In the genomic region with DNA sequence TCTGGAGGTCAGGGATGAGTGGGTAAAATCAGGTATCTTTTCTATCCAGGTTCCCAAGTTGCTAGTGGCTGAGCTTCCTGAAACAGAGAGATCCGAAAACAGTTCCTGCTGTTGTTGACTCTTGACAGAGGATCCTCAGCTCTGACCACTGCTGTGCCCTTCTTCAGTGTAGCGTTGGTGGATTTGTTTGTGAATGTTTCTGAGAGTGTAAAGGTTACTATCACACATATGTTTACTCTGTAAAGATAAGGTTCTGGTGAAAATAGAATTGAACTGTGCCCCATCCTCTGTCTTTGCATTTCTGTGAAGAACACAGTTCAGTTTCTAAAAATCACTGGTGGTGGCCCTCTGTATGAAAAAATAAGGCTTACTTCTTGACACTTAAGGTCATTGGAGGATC, we compare ENCODE assay signal across 1 cellular context.
A peak's percentile ranks its signal among the peaks of the same experiment; 100 is the strongest.
TF ChIP-seq lines count a peak whose summit lies in the region.

No MANE protein-coding gene starts in this region.

TF ChIP-seq in HepG2, 621 proteins besides CTCF, POLR2A, EP300 and RAD21 (continued from another document and continues in another):
- peak; percentile 56 for TF ChIP-seq ASH2L (IDR thresholded peaks at IDR 0.05; ENCODE audit: insufficient read length, low read depth, low read length)
- no peak for TF ChIP-seq ZNF24 (IDR thresholded peaks at IDR 0.05)
- TF ChIP-seq, protein P1, sequence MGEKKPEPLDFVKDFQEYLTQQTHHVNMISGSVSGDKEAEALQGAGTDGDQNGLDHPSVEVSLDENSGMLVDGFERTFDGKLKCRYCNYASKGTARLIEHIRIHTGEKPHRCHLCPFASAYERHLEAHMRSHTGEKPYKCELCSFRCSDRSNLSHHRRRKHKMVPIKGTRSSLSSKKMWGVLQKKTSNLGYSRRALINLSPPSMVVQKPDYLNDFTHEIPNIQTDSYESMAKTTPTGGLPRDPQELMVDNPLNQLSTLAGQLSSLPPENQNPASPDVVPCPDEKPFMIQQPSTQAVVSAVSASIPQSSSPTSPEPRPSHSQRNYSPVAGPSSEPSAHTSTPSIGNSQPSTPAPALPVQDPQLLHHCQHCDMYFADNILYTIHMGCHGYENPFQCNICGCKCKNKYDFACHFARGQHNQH (CRISPR knock-in tag; IDR thresholded peaks at IDR 0.05) = peak; percentile 51; the same call in 1 of the 2 replicates
- TF ChIP-seq FOXJ3 (CRISPR knock-in tag; IDR thresholded peaks at IDR 0.05; ENCODE audit: borderline replicate concordance) = peak; percentile 82; the same call in 1 of the 2 replicates
- no peak for TF ChIP-seq PHF8 (CRISPR knock-in tag; IDR thresholded peaks at IDR 0.05)
- TF ChIP-seq HHEX (CRISPR knock-in tag; IDR thresholded peaks at IDR 0.05) = no peak
- TF ChIP-seq ZKSCAN8 (CRISPR knock-in tag; IDR thresholded peaks at IDR 0.05; ENCODE audit: borderline replicate concordance) = peak; percentile 70; the same call in 1 of the 2 replicates
- TF ChIP-seq SIN3A (IDR thresholded peaks at IDR 0.05; ENCODE audit: borderline replicate concordance, low read depth, low read length) = 0 out of 2 replicates have a peak, but pooled peaks have one; percentile 45
- TF ChIP-seq YEATS4 (CRISPR knock-in tag; IDR thresholded peaks at IDR 0.05; ENCODE audit: borderline replicate concordance) = peak; percentile 44; the same call in 1 of the 2 replicates
- TF ChIP-seq, protein P2, sequence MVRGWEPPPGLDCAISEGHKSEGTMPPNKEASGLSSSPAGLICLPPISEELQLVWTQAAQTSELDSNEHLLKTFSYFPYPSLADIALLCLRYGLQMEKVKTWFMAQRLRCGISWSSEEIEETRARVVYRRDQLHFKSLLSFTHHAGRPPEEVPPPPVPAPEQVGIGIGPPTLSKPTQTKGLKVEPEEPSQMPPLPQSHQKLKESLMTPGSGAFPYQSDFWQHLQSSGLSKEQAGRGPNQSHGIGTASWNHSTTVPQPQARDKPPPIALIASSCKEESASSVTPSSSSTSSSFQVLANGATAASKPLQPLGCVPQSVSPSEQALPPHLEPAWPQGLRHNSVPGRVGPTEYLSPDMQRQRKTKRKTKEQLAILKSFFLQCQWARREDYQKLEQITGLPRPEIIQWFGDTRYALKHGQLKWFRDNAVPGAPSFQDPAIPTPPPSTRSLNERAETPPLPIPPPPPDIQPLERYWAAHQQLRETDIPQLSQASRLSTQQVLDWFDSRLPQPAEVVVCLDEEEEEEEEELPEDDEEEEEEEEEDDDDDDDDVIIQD (CRISPR knock-in tag; IDR thresholded peaks at IDR 0.05; ENCODE audit: low read depth) = peak; percentile 87
- TF ChIP-seq MAFK (conservative IDR thresholded peaks at IDR 0.05 in 1 of 2, IDR thresholded peaks at IDR 0.05 in 1 of 2; ENCODE audit: low read length in 2 of 2) = no peak
- TF ChIP-seq ZNF329 (CRISPR knock-in tag; IDR thresholded peaks at IDR 0.05; ENCODE audit: low read depth) = no peak
- no peak for TF ChIP-seq NFRKB (IDR thresholded peaks at IDR 0.05)
- no peak for TF ChIP-seq RXRA (CRISPR knock-in tag; IDR thresholded peaks at IDR 0.05)
- TF ChIP-seq, protein P3, sequence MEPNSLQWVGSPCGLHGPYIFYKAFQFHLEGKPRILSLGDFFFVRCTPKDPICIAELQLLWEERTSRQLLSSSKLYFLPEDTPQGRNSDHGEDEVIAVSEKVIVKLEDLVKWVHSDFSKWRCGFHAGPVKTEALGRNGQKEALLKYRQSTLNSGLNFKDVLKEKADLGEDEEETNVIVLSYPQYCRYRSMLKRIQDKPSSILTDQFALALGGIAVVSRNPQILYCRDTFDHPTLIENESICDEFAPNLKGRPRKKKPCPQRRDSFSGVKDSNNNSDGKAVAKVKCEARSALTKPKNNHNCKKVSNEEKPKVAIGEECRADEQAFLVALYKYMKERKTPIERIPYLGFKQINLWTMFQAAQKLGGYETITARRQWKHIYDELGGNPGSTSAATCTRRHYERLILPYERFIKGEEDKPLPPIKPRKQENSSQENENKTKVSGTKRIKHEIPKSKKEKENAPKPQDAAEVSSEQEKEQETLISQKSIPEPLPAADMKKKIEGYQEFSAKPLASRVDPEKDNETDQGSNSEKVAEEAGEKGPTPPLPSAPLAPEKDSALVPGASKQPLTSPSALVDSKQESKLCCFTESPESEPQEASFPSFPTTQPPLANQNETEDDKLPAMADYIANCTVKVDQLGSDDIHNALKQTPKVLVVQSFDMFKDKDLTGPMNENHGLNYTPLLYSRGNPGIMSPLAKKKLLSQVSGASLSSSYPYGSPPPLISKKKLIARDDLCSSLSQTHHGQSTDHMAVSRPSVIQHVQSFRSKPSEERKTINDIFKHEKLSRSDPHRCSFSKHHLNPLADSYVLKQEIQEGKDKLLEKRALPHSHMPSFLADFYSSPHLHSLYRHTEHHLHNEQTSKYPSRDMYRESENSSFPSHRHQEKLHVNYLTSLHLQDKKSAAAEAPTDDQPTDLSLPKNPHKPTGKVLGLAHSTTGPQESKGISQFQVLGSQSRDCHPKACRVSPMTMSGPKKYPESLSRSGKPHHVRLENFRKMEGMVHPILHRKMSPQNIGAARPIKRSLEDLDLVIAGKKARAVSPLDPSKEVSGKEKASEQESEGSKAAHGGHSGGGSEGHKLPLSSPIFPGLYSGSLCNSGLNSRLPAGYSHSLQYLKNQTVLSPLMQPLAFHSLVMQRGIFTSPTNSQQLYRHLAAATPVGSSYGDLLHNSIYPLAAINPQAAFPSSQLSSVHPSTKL (CRISPR knock-in tag; IDR thresholded peaks at IDR 0.05) = peak; percentile 83
- TF ChIP-seq, protein P4, sequence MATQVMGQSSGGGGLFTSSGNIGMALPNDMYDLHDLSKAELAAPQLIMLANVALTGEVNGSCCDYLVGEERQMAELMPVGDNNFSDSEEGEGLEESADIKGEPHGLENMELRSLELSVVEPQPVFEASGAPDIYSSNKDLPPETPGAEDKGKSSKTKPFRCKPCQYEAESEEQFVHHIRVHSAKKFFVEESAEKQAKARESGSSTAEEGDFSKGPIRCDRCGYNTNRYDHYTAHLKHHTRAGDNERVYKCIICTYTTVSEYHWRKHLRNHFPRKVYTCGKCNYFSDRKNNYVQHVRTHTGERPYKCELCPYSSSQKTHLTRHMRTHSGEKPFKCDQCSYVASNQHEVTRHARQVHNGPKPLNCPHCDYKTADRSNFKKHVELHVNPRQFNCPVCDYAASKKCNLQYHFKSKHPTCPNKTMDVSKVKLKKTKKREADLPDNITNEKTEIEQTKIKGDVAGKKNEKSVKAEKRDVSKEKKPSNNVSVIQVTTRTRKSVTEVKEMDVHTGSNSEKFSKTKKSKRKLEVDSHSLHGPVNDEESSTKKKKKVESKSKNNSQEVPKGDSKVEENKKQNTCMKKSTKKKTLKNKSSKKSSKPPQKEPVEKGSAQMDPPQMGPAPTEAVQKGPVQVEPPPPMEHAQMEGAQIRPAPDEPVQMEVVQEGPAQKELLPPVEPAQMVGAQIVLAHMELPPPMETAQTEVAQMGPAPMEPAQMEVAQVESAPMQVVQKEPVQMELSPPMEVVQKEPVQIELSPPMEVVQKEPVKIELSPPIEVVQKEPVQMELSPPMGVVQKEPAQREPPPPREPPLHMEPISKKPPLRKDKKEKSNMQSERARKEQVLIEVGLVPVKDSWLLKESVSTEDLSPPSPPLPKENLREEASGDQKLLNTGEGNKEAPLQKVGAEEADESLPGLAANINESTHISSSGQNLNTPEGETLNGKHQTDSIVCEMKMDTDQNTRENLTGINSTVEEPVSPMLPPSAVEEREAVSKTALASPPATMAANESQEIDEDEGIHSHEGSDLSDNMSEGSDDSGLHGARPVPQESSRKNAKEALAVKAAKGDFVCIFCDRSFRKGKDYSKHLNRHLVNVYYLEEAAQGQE (IDR thresholded peaks at IDR 0.05; ENCODE audit: borderline replicate concordance in 1 of 2, low read depth in 1 of 2, low read length in 2 of 2) = no peak
- peak; percentile 17; the same call in 1 of the 2 replicates for TF ChIP-seq SMC3 (IDR thresholded peaks at IDR 0.05; ENCODE audit: low read length)
- TF ChIP-seq MTA1 (CRISPR knock-in tag; IDR thresholded peaks at IDR 0.05; ENCODE audit: borderline replicate concordance) = no peak
- peak; percentile 37; the same call in 1 of the 2 replicates for TF ChIP-seq FOXP1 (IDR thresholded peaks at IDR 0.05)
- TF ChIP-seq FOXP1 (CRISPR knock-in tag; IDR thresholded peaks at IDR 0.05) = peak; percentile 79
- TF ChIP-seq SNAPC2 (CRISPR knock-in tag; IDR thresholded peaks at IDR 0.05) = no peak
- TF ChIP-seq KDM2A (CRISPR knock-in tag; IDR thresholded peaks at IDR 0.05; ENCODE audit: borderline replicate concordance, low read depth) = no peak
- TF ChIP-seq AHR (CRISPR knock-in tag; IDR thresholded peaks at IDR 0.05) = no peak
- peak; percentile 39; the same call in 1 of the 2 replicates for TF ChIP-seq ZNF441 (CRISPR knock-in tag; IDR thresholded peaks at IDR 0.05; ENCODE audit: borderline replicate concordance)
- no peak; the same call in 1 of the 2 replicates for TF ChIP-seq SIX1 (CRISPR knock-in tag; IDR thresholded peaks at IDR 0.05; ENCODE audit: borderline replicate concordance)
- peak; percentile 82 for TF ChIP-seq KDM6A (CRISPR knock-in tag; IDR thresholded peaks at IDR 0.05; ENCODE audit: low read depth)
- 0 out of 2 replicates have a peak, but pooled peaks have one; percentile 32 for TF ChIP-seq ZNF614 (CRISPR knock-in tag; IDR thresholded peaks at IDR 0.05; ENCODE audit: borderline replicate concordance)
- TF ChIP-seq ZMYM4 (CRISPR knock-in tag; IDR thresholded peaks at IDR 0.05) = peak; percentile 57
- peak; percentile 49; the same call in 1 of the 2 replicates for TF ChIP-seq ZNF792 (CRISPR knock-in tag; IDR thresholded peaks at IDR 0.05)
- TF ChIP-seq ZNF331 (CRISPR knock-in tag; IDR thresholded peaks at IDR 0.05) = peak; percentile 72; the same call in 1 of the 2 replicates
- TF ChIP-seq ELF1 (CRISPR knock-in tag; IDR thresholded peaks at IDR 0.05) = no peak
- no peak for TF ChIP-seq ZNF34 (CRISPR knock-in tag; IDR thresholded peaks at IDR 0.05; ENCODE audit: borderline replicate concordance)
- no peak for TF ChIP-seq ZNF274 (CRISPR knock-in tag; IDR thresholded peaks at IDR 0.05)
- peak; percentile 40; the same call in 1 of the 2 replicates for TF ChIP-seq ETV5 (CRISPR knock-in tag; IDR thresholded peaks at IDR 0.05; ENCODE audit: borderline replicate concordance)
- TF ChIP-seq, protein P5, sequence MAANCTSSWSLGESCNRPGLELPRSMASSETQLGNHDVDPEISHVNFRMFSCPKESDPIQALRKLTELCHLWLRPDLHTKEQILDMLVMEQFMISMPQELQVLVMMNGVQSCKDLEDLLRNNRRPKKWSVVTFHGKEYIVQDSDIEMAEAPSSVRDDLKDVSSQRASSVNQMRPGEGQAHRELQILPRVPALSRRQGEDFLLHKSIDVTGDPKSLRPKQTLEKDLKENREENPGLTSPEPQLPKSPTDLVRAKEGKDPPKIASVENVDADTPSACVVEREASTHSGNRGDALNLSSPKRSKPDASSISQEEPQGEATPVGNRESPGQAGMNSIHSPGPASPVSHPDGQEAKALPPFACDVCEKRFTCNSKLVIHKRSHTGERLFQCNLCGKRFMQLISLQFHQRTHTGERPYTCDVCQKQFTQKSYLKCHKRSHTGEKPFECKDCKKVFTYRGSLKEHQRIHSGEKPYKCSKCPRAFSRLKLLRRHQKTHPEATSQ (CRISPR knock-in tag; IDR thresholded peaks at IDR 0.05; ENCODE audit: borderline replicate concordance) = peak; percentile 27; the same call in 1 of the 2 replicates
- 0 out of 2 replicates have a peak, but pooled peaks have one; percentile 45 for TF ChIP-seq THAP11 (CRISPR knock-in tag; IDR thresholded peaks at IDR 0.05)
- TF ChIP-seq POLR2AphosphoS2 (IDR thresholded peaks at IDR 0.05; ENCODE audit: low read depth, low read length) = no peak
- no peak for TF ChIP-seq CENPT (CRISPR knock-in tag; IDR thresholded peaks at IDR 0.05; ENCODE audit: low read depth)
- TF ChIP-seq BCL6 (CRISPR knock-in tag; IDR thresholded peaks at IDR 0.05) = peak; percentile 75
- TF ChIP-seq, protein P6, sequence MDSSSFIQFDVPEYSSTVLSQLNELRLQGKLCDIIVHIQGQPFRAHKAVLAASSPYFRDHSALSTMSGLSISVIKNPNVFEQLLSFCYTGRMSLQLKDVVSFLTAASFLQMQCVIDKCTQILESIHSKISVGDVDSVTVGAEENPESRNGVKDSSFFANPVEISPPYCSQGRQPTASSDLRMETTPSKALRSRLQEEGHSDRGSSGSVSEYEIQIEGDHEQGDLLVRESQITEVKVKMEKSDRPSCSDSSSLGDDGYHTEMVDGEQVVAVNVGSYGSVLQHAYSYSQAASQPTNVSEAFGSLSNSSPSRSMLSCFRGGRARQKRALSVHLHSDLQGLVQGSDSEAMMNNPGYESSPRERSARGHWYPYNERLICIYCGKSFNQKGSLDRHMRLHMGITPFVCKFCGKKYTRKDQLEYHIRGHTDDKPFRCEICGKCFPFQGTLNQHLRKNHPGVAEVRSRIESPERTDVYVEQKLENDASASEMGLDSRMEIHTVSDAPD (CRISPR knock-in tag; IDR thresholded peaks at IDR 0.05) = 0 out of 2 replicates have a peak, but pooled peaks have one; percentile 25
- TF ChIP-seq ERF (CRISPR knock-in tag; IDR thresholded peaks at IDR 0.05) = 0 out of 2 replicates have a peak, but pooled peaks have one; percentile 46
- TF ChIP-seq, protein P7, sequence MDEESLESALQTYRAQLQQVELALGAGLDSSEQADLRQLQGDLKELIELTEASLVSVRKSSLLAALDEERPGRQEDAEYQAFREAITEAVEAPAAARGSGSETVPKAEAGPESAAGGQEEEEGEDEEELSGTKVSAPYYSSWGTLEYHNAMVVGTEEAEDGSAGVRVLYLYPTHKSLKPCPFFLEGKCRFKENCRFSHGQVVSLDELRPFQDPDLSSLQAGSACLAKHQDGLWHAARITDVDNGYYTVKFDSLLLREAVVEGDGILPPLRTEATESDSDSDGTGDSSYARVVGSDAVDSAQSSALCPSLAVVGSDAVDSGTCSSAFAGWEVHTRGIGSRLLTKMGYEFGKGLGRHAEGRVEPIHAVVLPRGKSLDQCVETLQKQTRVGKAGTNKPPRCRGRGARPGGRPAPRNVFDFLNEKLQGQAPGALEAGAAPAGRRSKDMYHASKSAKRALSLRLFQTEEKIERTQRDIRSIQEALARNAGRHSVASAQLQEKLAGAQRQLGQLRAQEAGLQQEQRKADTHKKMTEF (CRISPR knock-in tag; IDR thresholded peaks at IDR 0.05) = peak; percentile 67
- no peak for TF ChIP-seq ZNF788 (CRISPR knock-in tag; IDR thresholded peaks at IDR 0.05; ENCODE audit: borderline replicate concordance)
- peak; percentile 51; the same call in 1 of the 2 replicates for TF ChIP-seq RXRB (CRISPR knock-in tag; IDR thresholded peaks at IDR 0.05; ENCODE audit: borderline replicate concordance)
